ENCODE assay signal across 1 cellular context in the genomic region with DNA sequence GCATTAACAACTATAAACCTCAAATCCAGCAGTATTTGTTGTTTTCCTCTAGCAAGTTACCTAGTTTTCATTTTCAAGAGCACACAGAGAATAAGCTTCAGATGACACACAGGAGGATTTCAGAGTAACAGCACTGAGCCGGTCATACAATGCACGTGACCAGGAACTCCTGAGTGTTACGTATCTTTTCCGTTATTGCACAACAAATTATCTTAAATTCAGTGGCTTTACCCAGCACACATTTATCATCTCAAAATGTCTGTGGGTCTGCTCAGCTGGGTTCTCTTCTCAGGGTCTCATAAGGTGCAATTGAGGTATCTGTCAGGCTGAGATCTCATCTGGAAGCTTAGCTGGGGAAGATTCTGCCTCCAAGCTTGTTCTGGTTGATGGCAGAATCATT.
TF ChIP-seq lines count a peak whose summit lies in the region.

No MANE protein-coding gene starts in this region.

TF ChIP-seq in K562, 482 proteins besides CTCF, POLR2A, EP300 and RAD21 (continued from another document):
- TF ChIP-seq, protein P1, sequence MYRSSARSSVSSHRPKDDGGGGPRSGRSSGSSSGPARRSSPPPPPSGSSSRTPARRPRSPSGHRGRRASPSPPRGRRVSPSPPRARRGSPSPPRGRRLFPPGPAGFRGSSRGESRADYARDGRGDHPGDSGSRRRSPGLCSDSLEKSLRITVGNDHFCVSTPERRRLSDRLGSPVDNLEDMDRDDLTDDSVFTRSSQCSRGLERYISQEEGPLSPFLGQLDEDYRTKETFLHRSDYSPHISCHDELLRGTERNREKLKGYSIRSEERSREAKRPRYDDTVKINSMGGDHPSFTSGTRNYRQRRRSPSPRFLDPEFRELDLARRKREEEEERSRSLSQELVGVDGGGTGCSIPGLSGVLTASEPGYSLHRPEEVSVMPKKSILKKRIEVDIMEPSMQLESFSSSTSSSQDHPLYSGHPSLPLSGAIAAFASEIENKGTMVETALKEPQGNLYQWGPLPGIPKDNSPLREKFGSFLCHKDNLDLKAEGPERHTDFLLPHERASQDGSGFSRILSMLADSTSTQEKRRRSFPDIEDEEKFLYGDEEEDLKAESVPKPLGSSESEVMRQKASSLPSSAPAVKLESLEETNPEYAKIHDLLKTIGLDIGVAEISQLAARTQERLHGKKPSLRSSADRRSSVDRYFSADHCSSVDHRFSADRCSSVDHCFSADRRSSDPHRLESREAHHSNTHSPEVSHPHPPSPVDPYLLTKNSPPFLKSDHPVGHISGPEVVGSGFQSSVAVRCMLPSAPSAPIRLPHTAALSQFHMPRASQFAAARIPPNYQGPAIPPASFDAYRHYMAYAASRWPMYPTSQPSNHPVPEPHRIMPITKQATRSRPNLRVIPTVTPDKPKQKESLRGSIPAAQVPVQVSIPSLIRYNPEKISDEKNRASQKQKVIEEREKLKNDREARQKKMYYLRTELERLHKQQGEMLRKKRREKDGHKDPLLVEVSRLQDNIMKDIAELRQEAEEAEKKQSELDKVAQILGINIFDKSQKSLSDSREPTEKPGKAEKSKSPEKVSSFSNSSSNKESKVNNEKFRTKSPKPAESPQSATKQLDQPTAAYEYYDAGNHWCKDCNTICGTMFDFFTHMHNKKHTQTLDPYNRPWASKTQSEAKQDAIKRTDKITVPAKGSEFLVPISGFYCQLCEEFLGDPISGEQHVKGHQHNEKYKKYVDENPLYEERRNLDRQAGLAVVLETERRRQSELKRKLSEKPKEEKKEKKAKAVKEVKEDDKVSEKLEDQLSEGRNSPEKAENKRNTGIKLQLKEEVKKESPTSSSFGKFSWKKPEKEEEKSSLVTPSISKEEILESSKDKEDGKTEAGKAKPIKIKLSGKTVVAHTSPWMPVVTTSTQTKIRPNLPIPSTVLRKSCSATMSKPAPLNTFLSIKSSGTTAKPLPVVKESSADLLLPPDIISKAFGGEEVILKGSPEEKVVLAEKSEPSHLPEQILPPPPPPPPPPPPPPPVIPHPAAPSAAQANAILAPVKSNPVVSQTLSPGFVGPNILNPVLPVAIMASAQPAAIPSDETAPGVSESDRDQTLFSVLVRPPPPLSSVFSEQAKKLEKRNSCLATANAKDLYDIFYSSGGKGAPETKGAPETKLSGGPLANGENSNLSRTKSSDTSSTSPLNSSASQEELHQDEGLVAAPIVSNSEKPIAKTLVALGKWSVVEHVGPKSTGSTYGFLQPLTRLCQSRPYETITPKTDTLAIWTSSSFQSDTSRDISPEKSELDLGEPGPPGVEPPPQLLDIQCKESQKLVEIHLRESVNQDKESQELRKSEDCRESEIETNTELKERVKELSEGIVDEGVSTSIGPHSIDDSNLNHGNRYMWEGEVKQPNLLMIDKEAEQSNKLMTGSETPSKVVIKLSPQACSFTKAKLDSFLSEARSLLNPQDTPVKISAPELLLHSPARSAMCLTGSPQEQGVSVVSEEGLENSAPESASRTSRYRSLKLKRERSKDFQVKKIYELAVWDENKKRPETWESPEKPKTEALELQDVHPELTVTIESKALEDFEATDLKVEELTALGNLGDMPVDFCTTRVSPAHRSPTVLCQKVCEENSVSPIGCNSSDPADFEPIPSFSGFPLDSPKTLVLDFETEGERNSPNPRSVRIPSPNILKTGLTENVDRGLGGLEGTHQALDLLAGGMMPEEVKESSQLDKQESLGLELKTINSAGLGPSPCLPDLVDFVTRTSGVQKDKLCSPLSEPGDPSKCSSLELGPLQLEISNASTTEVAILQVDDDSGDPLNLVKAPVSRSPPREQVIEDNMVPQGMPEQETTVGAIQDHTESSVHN (IDR thresholded peaks at IDR 0.05; ENCODE audit: borderline replicate concordance in 1 of 2, low read depth in 1 of 2), result no peak
- TF ChIP-seq CEBPB (tag; IDR thresholded peaks at IDR 0.05), result peak; percentile 44
